ENCODE assay signal across 37 cellular contexts in genomic region chrX:129728061-129728460, GRCh38. TPM values are rescaled to one million over a fixed set of nuclear protein-coding genes. Genes with fewer than 3 reads are reported as not detected.
"Had no signal": no experiment of that assay in that cellular context is flagged by ENCODE, and none has a peak within 500 bp of the region (broad histone marks: within the 10 kb centered on the region; RNA-seq: fewer than 3 reads in every experiment).

No MANE protein-coding gene starts in this region.

- H3K4me3 ChIP-seq: adrenal gland, body of pancreas, breast epithelium, cardiac muscle cell had no signal

- H3K27ac ChIP-seq: adrenal gland, body of pancreas, brain microvascular endothelial cell, breast epithelium, cardiac muscle cell, VCaP had no signal

- H3K27me3 ChIP-seq: adrenal gland, body of pancreas, brain microvascular endothelial cell, cardiac muscle cell had no signal

- H3K9me3 Mint-ChIP-seq: activated B cell treated with CpG ODN at 0.5 μM for 24 hours; activated CD4-positive, alpha-beta memory T cell treated with anti-CD3 and anti-CD28 coated beads for 36 hours; activated CD8-positive, alpha-beta T cell treated with anti-CD3 and anti-CD28 coated beads for 36 hours; activated naive CD4-positive, alpha-beta T cell treated with anti-CD3 and anti-CD28 coated beads for 36 hours; activated naive CD8-positive, alpha-beta T cell treated with anti-CD3 and anti-CD28 coated beads for 36 hours; activated T-cell treated with anti-CD3 and anti-CD28 coated beads, Interleukin-2, amount 50 U/mL, for 4 hours; T-helper 2 cell treated with Interferon-gamma antibody and Interleukin-4, amounts not matched to agents 5 μg/mL and 100 μg/mL, for 36 hours had no signal

- H3K4me1 ChIP-seq: adrenal gland, body of pancreas, breast epithelium had no signal

- H3K36me3 ChIP-seq: adrenal gland, brain microvascular endothelial cell, breast epithelium, cardiac muscle cell had no signal

- H3K36me3 Mint-ChIP-seq: activated CD4-positive, alpha-beta memory T cell treated with anti-CD3 and anti-CD28 coated beads for 36 hours had no signal

- ATAC-seq: activated CD8-positive, alpha-beta T cell treated with anti-CD3 and anti-CD28 coated beads for 36 hours; activated naive CD4-positive, alpha-beta T cell treated with anti-CD3 and anti-CD28 coated beads, Interleukin-2, amount 50 U/mL, for 72 hours; activated T-cell treated with anti-CD3 and anti-CD28 coated beads, Interleukin-2, amount 50 U/mL, for 4 hours; activated T-cell treated with anti-CD3 and anti-CD28 coated beads, Interleukin-2, amount 50 U/mL, for 72 hours; activated T-helper 17 cell treated with anti-CD3 and anti-CD28 coated beads, Interleukin-2, amount 50 U/mL, for 72 hours; body of pancreas had no signal

- H3K27me3 Mint-ChIP-seq: activated B cell treated with CpG ODN at 0.5 μM for 24 hours; activated CD4-positive, alpha-beta memory T cell treated with anti-CD3 and anti-CD28 coated beads for 36 hours; activated CD4-positive, alpha-beta T cell treated with anti-CD3 and anti-CD28 coated beads, Interleukin-2, amount 10 ng/mL, durations not matched to agents 24 days and 14 days; activated CD8-positive, alpha-beta T cell treated with anti-CD3 and anti-CD28 coated beads for 36 hours; activated naive CD8-positive, alpha-beta T cell treated with anti-CD3 and anti-CD28 coated beads for 36 hours; activated T-helper 17 cell treated with anti-CD3 and anti-CD28 coated beads, Interleukin-2, amount 50 U/mL, for 72 hours had no signal

- H3K9me3 ChIP-seq: adrenal gland, body of pancreas, breast epithelium had no signal

- DNase-seq: activated B cell treated with CpG ODN at 0.5 μM for 24 hours; activated CD4-positive, alpha-beta memory T cell treated with anti-CD3 and anti-CD28 coated beads for 36 hours; activated CD4-positive, alpha-beta T cell treated with anti-CD3 and anti-CD28 coated beads for 4 hours; activated CD4-positive, alpha-beta T cell treated with anti-CD3 and anti-CD28 coated beads, Interleukin-2, amount 10 ng/mL, durations not matched to agents 24 days and 14 days; activated CD4-positive, alpha-beta T cell treated with anti-CD3 and anti-CD28 coated beads, Interleukin-2, amount 50 U/mL, for 1 hour; activated CD4-positive, alpha-beta T cell treated with anti-CD3 and anti-CD28 coated beads, Interleukin-2, amount 50 U/mL, for 4 hours; activated CD4-positive, CD25-positive, alpha-beta regulatory T cell treated with anti-CD3 and anti-CD28 coated beads, Interleukin-2, amount 50 U/mL, for 72 hours; activated CD8-positive, alpha-beta memory T cell treated with anti-CD3 and anti-CD28 coated beads, Interleukin-2, amount 50 U/mL, for 4 hours; activated CD8-positive, alpha-beta T cell treated with anti-CD3 and anti-CD28 coated beads for 36 hours; activated effector memory CD4-positive, alpha-beta T cell treated with anti-CD3 and anti-CD28 coated beads, Interleukin-2, amount 50 U/mL, for 16 hours; activated gamma-delta T cell treated with Interleukin-2 at 50 U/mL for 16 hours; activated naive CD4-positive, alpha-beta T cell; activated naive CD4-positive, alpha-beta T cell treated with anti-CD3 and anti-CD28 coated beads for 36 hours; activated naive CD4-positive, alpha-beta T cell treated with anti-CD3 and anti-CD28 coated beads, Interleukin-2, amount 50 U/mL, for 16 hours; activated naive CD8-positive, alpha-beta T cell treated with anti-CD3 and anti-CD28 coated beads for 36 hours; activated T-cell treated with anti-CD3 and anti-CD28 coated beads for 4 hours; activated T-cell treated with anti-CD3 and anti-CD28 coated beads, Interleukin-2, amount 50 U/mL, for 1 hour; activated T-cell treated with anti-CD3 and anti-CD28 coated beads, Interleukin-2, amount 50 U/mL, for 4 hours; activated T-cell treated with anti-CD3 and anti-CD28 coated beads, Interleukin-2, amount 50 U/mL, for 72 hours; adrenal gland; amniotic stem cell; aorta; body of pancreas; brain microvascular endothelial cell; caudate nucleus; T-helper 1 cell; T-helper 2 cell; T-helper 9 cell had no signal

- H3K27ac Mint-ChIP-seq: activated B cell treated with CpG ODN at 0.5 μM for 24 hours; activated CD4-positive, alpha-beta memory T cell treated with anti-CD3 and anti-CD28 coated beads for 36 hours; activated CD4-positive, alpha-beta T cell treated with anti-CD3 and anti-CD28 coated beads, Interleukin-2, amount 10 ng/mL, durations not matched to agents 24 days and 14 days; activated CD8-positive, alpha-beta T cell treated with anti-CD3 and anti-CD28 coated beads for 36 hours; activated naive CD4-positive, alpha-beta T cell treated with anti-CD3 and anti-CD28 coated beads for 36 hours; activated naive CD4-positive, alpha-beta T cell treated with anti-CD3 and anti-CD28 coated beads, Interleukin-2, amount 50 U/mL, for 72 hours; activated naive CD8-positive, alpha-beta T cell treated with anti-CD3 and anti-CD28 coated beads for 36 hours; activated T-cell treated with anti-CD3 and anti-CD28 coated beads, Interleukin-2, amount 50 U/mL, for 72 hours; activated T-helper 1 cell treated with anti-CD3 and anti-CD28 coated beads, Interleukin-12 subunit alpha, Interleukin-12 subunit beta, Interleukin-2, Interleukin-4 antibody, amounts not matched to agents 30 ng/mL and 10 ng/mL and 1 ng/mL, durations not matched to agents 14 hours and 24 hours and 36 hours; activated T-helper 17 cell treated with anti-CD3 and anti-CD28 coated beads, Interleukin-2, amount 50 U/mL, for 72 hours; T-helper 1 cell treated with Interleukin-12 subunit alpha and Interleukin-12 subunit beta and Interleukin-4 antibody, amounts not matched to agents 30 μg/mL and 1 μg/mL, for 36 hours; T-helper 2 cell treated with Interferon-gamma antibody and Interleukin-4, amounts not matched to agents 5 μg/mL and 100 μg/mL, for 36 hours had no signal

- H3K4me3 Mint-ChIP-seq: activated B cell treated with CpG ODN at 0.5 μM for 24 hours; activated CD4-positive, alpha-beta memory T cell treated with anti-CD3 and anti-CD28 coated beads for 36 hours; activated CD4-positive, alpha-beta T cell treated with anti-CD3 and anti-CD28 coated beads, Interleukin-2, amount 10 ng/mL, durations not matched to agents 24 days and 14 days; activated CD8-positive, alpha-beta T cell treated with anti-CD3 and anti-CD28 coated beads for 36 hours; activated naive CD4-positive, alpha-beta T cell treated with anti-CD3 and anti-CD28 coated beads for 36 hours; activated naive CD8-positive, alpha-beta T cell treated with anti-CD3 and anti-CD28 coated beads for 36 hours; activated T-cell treated with anti-CD3 and anti-CD28 coated beads, Interleukin-2, amount 50 U/mL, for 4 hours; activated T-cell treated with anti-CD3 and anti-CD28 coated beads, Interleukin-2, amount 50 U/mL, for 72 hours; activated T-helper 1 cell treated with anti-CD3 and anti-CD28 coated beads, Interleukin-12 subunit alpha, Interleukin-12 subunit beta, Interleukin-2, Interleukin-4 antibody, amounts not matched to agents 30 ng/mL and 10 ng/mL and 1 ng/mL, durations not matched to agents 14 hours and 24 hours and 36 hours; activated T-helper 17 cell treated with anti-CD3 and anti-CD28 coated beads, Interleukin-2, amount 50 U/mL, for 72 hours; T-helper 1 cell treated with Interleukin-12 subunit alpha and Interleukin-12 subunit beta and Interleukin-4 antibody, amounts not matched to agents 30 μg/mL and 1 μg/mL, for 36 hours; T-helper 2 cell treated with Interferon-gamma antibody and Interleukin-4, amounts not matched to agents 5 μg/mL and 100 μg/mL, for 36 hours had no signal

RNA-seq across cellular contexts. Expression of gene XPNPEP2, which starts 10.7 kb away (rescaled TPM):
- total RNA-seq: astrocyte, cardiac muscle cell had no signal
- polyA plus RNA-seq: cardiac muscle cell had no signal

RNA-seq across cellular contexts. Expression of gene SASH3, which starts 51.7 kb away (rescaled TPM):
- total RNA-seq: astrocyte, cardiac muscle cell had no signal
